In the genomic region with DNA sequence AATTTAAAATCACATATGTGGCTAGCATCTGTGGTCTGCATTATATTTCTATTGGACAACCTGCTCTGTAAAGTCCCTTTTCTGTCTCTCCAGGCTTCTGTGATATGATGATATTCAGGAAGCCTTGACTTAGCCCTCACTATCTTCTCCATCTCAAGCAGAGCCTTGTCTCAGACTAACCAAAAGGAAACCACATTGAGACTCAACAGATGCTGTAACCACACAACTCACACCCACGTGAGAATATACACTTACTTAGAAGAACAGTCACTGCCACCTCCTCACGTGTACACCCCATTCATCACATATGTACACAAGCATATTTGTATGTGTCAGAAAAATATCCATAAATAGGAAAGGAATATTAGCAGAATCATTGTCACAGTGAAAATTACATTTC, we compare ENCODE assay signal across 14 cellular contexts. TPM values are rescaled to one million over a fixed set of nuclear protein-coding genes. Genes with fewer than 3 reads are reported as not detected.
A peak's percentile ranks its signal among the peaks of the same experiment; 100 is the strongest.
DNase-seq lines count a peak whose midpoint lies in the region; ATAC-seq and TF ChIP-seq lines count a peak whose summit lies in the region.
"Had no signal": no experiment of that assay in that cellular context is flagged by ENCODE, and none has a peak within 500 bp of the region (broad histone marks: within the 10 kb centered on the region; RNA-seq: fewer than 3 reads in every experiment).

No MANE protein-coding gene starts in this region.

- no peaks in the 10 kb centered on the region for H3K27me3 ChIP-seq in upper lobe of left lung

- TF ChIP-seq CTCF in mesothelial cell of epicardium (IDR thresholded peaks at IDR 0.05; ENCODE audit: unreplicated experiment) (no peak), upper lobe of left lung (IDR thresholded peaks at IDR 0.05) (no peak)

- no peaks in the 10 kb centered on the region for H3K36me3 ChIP-seq in upper lobe of left lung

- peak overlapping the region; percentile 32 for H3K27ac Mint-ChIP-seq in T-helper 2 cell treated with Interferon-gamma antibody and Interleukin-4, amounts not matched to agents 5 μg/mL and 100 μg/mL, for 36 hours
- H3K27ac Mint-ChIP-seq in stimulated activated naive CD8-positive, alpha-beta T cell treated with anti-CD3 and anti-CD28 coated beads, Interleukin-15, amount 100 ng/mL, for 72 hours = no peak overlapping the region
- no peak overlapping the region for H3K27ac Mint-ChIP-seq in mesothelial cell of epicardium

- H3K4me3 Mint-ChIP-seq in T-helper 2 cell treated with Interferon-gamma antibody and Interleukin-4, amounts not matched to agents 5 μg/mL and 100 μg/mL, for 36 hours = peak overlapping the region; percentile 20
- no peak overlapping the region for H3K4me3 Mint-ChIP-seq in stimulated activated naive CD8-positive, alpha-beta T cell treated with anti-CD3 and anti-CD28 coated beads, Interleukin-15, amount 100 ng/mL, for 72 hours
- H3K4me3 Mint-ChIP-seq in mesothelial cell of epicardium = no peak overlapping the region

- peaks cover 49% of the 10 kb centered on the region for H3K27me3 Mint-ChIP-seq in T-helper 2 cell treated with Interferon-gamma antibody and Interleukin-4, amounts not matched to agents 5 μg/mL and 100 μg/mL, for 36 hours (ENCODE audit: low read depth)
- peaks cover 23% of the 10 kb centered on the region for H3K27me3 Mint-ChIP-seq in stimulated activated naive CD8-positive, alpha-beta T cell treated with anti-CD3 and anti-CD28 coated beads, Interleukin-15, amount 100 ng/mL, for 72 hours
- no peaks in the 10 kb centered on the region for H3K27me3 Mint-ChIP-seq in mesothelial cell of epicardium (ENCODE audit: low read depth)

- H3K27ac ChIP-seq in upper lobe of left lung = no peak overlapping the region
- H3K27ac ChIP-seq: KMS-11 had no signal

- H3K4me1 Mint-ChIP-seq in T-helper 2 cell treated with Interferon-gamma antibody and Interleukin-4, amounts not matched to agents 5 μg/mL and 100 μg/mL, for 36 hours (ENCODE audit: low read depth) = peaks cover 36% of the 10 kb centered on the region
- H3K4me1 Mint-ChIP-seq in stimulated activated naive CD8-positive, alpha-beta T cell treated with anti-CD3 and anti-CD28 coated beads, Interleukin-15, amount 100 ng/mL, for 72 hours = peaks cover 23% of the 10 kb centered on the region
- peaks cover 24% of the 10 kb centered on the region for H3K4me1 Mint-ChIP-seq in mesothelial cell of epicardium

- 20 to 25% methylated on average over 2 of the region's 2 CpGs for WGBS in upper lobe of left lung, 2 donors

- H3K9me3 Mint-ChIP-seq in T-helper 2 cell treated with Interferon-gamma antibody and Interleukin-4, amounts not matched to agents 5 μg/mL and 100 μg/mL, for 36 hours = no peaks in the 10 kb centered on the region
- no peaks in the 10 kb centered on the region for H3K9me3 Mint-ChIP-seq in stimulated activated naive CD8-positive, alpha-beta T cell treated with anti-CD3 and anti-CD28 coated beads, Interleukin-15, amount 100 ng/mL, for 72 hours
- H3K9me3 Mint-ChIP-seq in mesothelial cell of epicardium = no peaks in the 10 kb centered on the region

- H3K4me1 ChIP-seq in upper lobe of left lung = no peaks in the 10 kb centered on the region

- no peak for TF ChIP-seq EP300 in upper lobe of left lung (IDR thresholded peaks at IDR 0.05)

- no peaks in the 10 kb centered on the region for H3K9me3 ChIP-seq in upper lobe of left lung

- ATAC-seq in HG03025 (IDR thresholded peaks at IDR 0.05; ENCODE audit: low FRiP score, unreplicated experiment) = peak; percentile 58
- ATAC-seq in stimulated activated naive CD8-positive, alpha-beta T cell treated with anti-CD3 and anti-CD28 coated beads, Interleukin-15, amount 100 ng/mL, for 72 hours = peak; percentile 97
- no peak for ATAC-seq in upper lobe of left lung (ENCODE audit: low FRiP score in 2 of 2)

- peak; percentile 19 for DNase-seq in stimulated activated CD4-positive, alpha-beta T cell treated with anti-CD3 and anti-CD28 coated beads, Interleukin-1b, Interleukin-23, amount 100 ng/mL, for 48 hours
- no peak for DNase-seq in stimulated activated CD4-positive, alpha-beta T cell treated with anti-CD3 and anti-CD28 coated beads, Interleukin-12 subunit alpha, Interleukin-12 subunit beta, amount 100 ng/mL, for 4 hours
- peak; percentile 76 for DNase-seq in T-helper 2 cell treated with Interferon-gamma antibody and Interleukin-4, amounts not matched to agents 5 μg/mL and 100 μg/mL, for 36 hours (ENCODE audit: low spot score)
- peak; percentile 11 to 26 for DNase-seq in stimulated activated naive CD8-positive, alpha-beta T cell treated with anti-CD3 and anti-CD28 coated beads, Interleukin-15, amount 100 ng/mL, for 72 hours
- DNase-seq in mesothelial cell of epicardium (ENCODE audit: low spot score in 2 of 2, unreplicated experiment in 2 of 2) (no peak), upper lobe of left lung (no peak), NCI-H524 treated with DMSO at 0.1 percent for 48 hours (lab: John Stamatoyannopoulos, UW) (no peak)
- DNase-seq: HCEC 1CT, NCI-H446, right cardiac atrium had no signal

- no peak for TF ChIP-seq POLR2A in upper lobe of left lung (IDR thresholded peaks at IDR 0.05)

- H3K4me3 ChIP-seq in upper lobe of left lung = no peak overlapping the region
- H3K4me3 ChIP-seq: coronary artery, lung had no signal

- no peaks in the 10 kb centered on the region for H3K36me3 Mint-ChIP-seq in T-helper 2 cell treated with Interferon-gamma antibody and Interleukin-4, amounts not matched to agents 5 μg/mL and 100 μg/mL, for 36 hours (ENCODE audit: low read depth)
- H3K36me3 Mint-ChIP-seq in mesothelial cell of epicardium = no peaks in the 10 kb centered on the region

RNA-seq across cellular contexts. Expression of a gene that starts 33.6 kb away (rescaled TPM):
- total RNA-seq in mesothelial cell of epicardium (0.27 to 0.41 TPM (median 0.33 TPM) in 3 replicates), upper lobe of left lung (under 1 TPM in 1 of 6 donors, not detected in 5; 0.09 TPM)

Comparison
In these comparisons a context has a peak if more than half of its experiments do, and no peak if none do; other contexts are left out.
1. DNase-seq: peak in stimulated activated CD4-positive, alpha-beta T cell treated with anti-CD3 and anti-CD28 coated beads, Interleukin-1b, Interleukin-23, amount 100 ng/mL, for 48 hours (single experiment), T-helper 2 cell treated with Interferon-gamma antibody and Interleukin-4, amounts not matched to agents 5 μg/mL and 100 μg/mL, for 36 hours (single experiment) and stimulated activated naive CD8-positive, alpha-beta T cell treated with anti-CD3 and anti-CD28 coated beads, Interleukin-15, amount 100 ng/mL, for 72 hours (2 of 2); none in stimulated activated CD4-positive, alpha-beta T cell treated with anti-CD3 and anti-CD28 coated beads, Interleukin-12 subunit alpha, Interleukin-12 subunit beta, amount 100 ng/mL, for 4 hours (single experiment), mesothelial cell of epicardium (0 of 2), upper lobe of left lung (0 of 2) and NCI-H524 treated with DMSO at 0.1 percent for 48 hours (single experiment).
2. ATAC-seq: peak in HG03025 (single experiment) and stimulated activated naive CD8-positive, alpha-beta T cell treated with anti-CD3 and anti-CD28 coated beads, Interleukin-15, amount 100 ng/mL, for 72 hours (single experiment); none in upper lobe of left lung (0 of 2).